In genomic region chr13:49690133-49690989, GRCh38 we compare ENCODE assay signal across 8 cellular contexts. TPM values are rescaled to one million over a fixed set of nuclear protein-coding genes. Genes with fewer than 3 reads are reported as not detected.
DNase-seq lines count a peak whose midpoint lies in the region; ATAC-seq, FAIRE-seq and TF ChIP-seq lines count a peak whose summit lies in the region.

No MANE protein-coding gene starts in this region.

- no peak for TF ChIP-seq CTCF in AG04449 (IDR thresholded peaks at IDR 0.05; ENCODE audit: insufficient read depth, low read length, missing control alignments)
- no peak for TF ChIP-seq CTCF in mucosa of descending colon (IDR thresholded peaks at IDR 0.05)

- H3K4me3 Mint-ChIP-seq in dendritic cell treated with granulocyte-macrophage colony-stimulating factor and Interleukin-4, amounts not matched to agents 40 ng/mL and 50 ng/mL, for 4 days = peak overlapping the region; percentile 79

- peak; percentile 76 for FAIRE-seq in GM12891 (lab: Jason Lieb, UNC)

- peak overlapping the region; percentile 56 for H3K27ac Mint-ChIP-seq in dendritic cell treated with granulocyte-macrophage colony-stimulating factor and Interleukin-4, amounts not matched to agents 40 ng/mL and 50 ng/mL, for 4 days

- ATAC-seq in HG02763 (IDR thresholded peaks at IDR 0.05; ENCODE audit: unreplicated experiment) (peak; percentile 14), mucosa of descending colon (peak; percentile 11)

- H3K9me3 ChIP-seq in mucosa of descending colon = no peaks in the 10 kb centered on the region

- H3K9me3 Mint-ChIP-seq in dendritic cell treated with granulocyte-macrophage colony-stimulating factor and Interleukin-4, amounts not matched to agents 40 ng/mL and 50 ng/mL, for 4 days = no peaks in the 10 kb centered on the region

- intact Hi-C loops in dendritic cell treated with granulocyte-macrophage colony-stimulating factor and Interleukin-4, amounts not matched to agents 40 ng/mL and 50 ng/mL, for 4 days (cut with micrococcal nuclease) = loop anchor here (5.0 kb wide), 2 partner anchors 48 to 102 kb away; partner anchors contain the start of gene KPNA3
- intact Hi-C loops in mucosa of descending colon (cut with DNase I, micrococcal nuclease) = loop anchor here in 1 of 2 donors (10.0 kb wide), 1 partner anchor 104 kb away; the partner anchor contains the start of gene KPNA3

- no peak for TF ChIP-seq POLR2A in GM12891 (IDR thresholded peaks at IDR 0.05; ENCODE audit: low read depth, low read length)

- CTCF ChIA-PET in AG04449 (lab: Yijun Ruan, JAX) = interaction anchor here (0.7 to 1.2 kb wide), 3 partner anchors 11 to 246 kb away, joined by 3 read pairs; partner anchors contain the start of gene SPRYD7

- H3K4me3 ChIP-seq in AG04449 (ENCODE audit: low read depth, low read length) (peak overlapping the region; percentile 71), mucosa of descending colon (peak overlapping the region; percentile 46)

- no peaks in the 10 kb centered on the region for H3K36me3 ChIP-seq in mucosa of descending colon (ENCODE audit: low read depth)

- no peak for DNase-seq in AG04449 (ENCODE audit: low read depth, low spot score)
- DNase-seq in GM12891 (ENCODE audit: insufficient read length, low spot score) = peak; percentile 21
- peak; percentile 77 for DNase-seq in NCI-H748 (lab: John Stamatoyannopoulos, UW; ENCODE audit: unreplicated experiment)
- DNase-seq in mucosa of descending colon = peak in 1 of 3 donors; percentile 59
- no peak for DNase-seq in amniotic stem cell (lab: John Stamatoyannopoulos, UW)
- no peak for DNase-seq in NCI-H1048 (lab: John Stamatoyannopoulos, UW)

- H3K36me3 Mint-ChIP-seq in dendritic cell treated with granulocyte-macrophage colony-stimulating factor and Interleukin-4, amounts not matched to agents 40 ng/mL and 50 ng/mL, for 4 days (ENCODE audit: low read depth) = peaks cover 13% of the 10 kb centered on the region

- POLR2A ChIA-PET in AG04449 (lab: Yijun Ruan, JAX) = interaction anchor here (0.6 to 1.2 kb wide), 4 partner anchors 96 to 610 kb away, joined by 3 to 6 read pairs (median 4); partner anchors contain the start of gene KPNA3

- peaks cover 35% of the 10 kb centered on the region for H3K4me1 Mint-ChIP-seq in dendritic cell treated with granulocyte-macrophage colony-stimulating factor and Interleukin-4, amounts not matched to agents 40 ng/mL and 50 ng/mL, for 4 days (ENCODE audit: low read depth)

- H3K4me1 ChIP-seq in mucosa of descending colon (ENCODE audit: low read depth) = peaks cover 19% of the 10 kb centered on the region

- H3K27me3 Mint-ChIP-seq in dendritic cell treated with granulocyte-macrophage colony-stimulating factor and Interleukin-4, amounts not matched to agents 40 ng/mL and 50 ng/mL, for 4 days = peaks cover 1% of the 10 kb centered on the region

TF ChIP-seq in GM12891, 5 proteins besides CTCF, POLR2A, EP300 and RAD21:
- TF ChIP-seq PAX5 (IDR thresholded peaks at IDR 0.05; ENCODE audit: insufficient read depth, low read length, severe bottlenecking) = no peak
- no peak for TF ChIP-seq POU2F2 (IDR thresholded peaks at IDR 0.05; ENCODE audit: low read depth, low read length)
- no peak for TF ChIP-seq TAF1 (IDR thresholded peaks at IDR 0.05; ENCODE audit: low read depth, low read length)
- no peak for TF ChIP-seq POLR2AphosphoS5 (IDR thresholded peaks at IDR 0.05; ENCODE audit: low read depth, low read length)
- TF ChIP-seq SPI1 (IDR thresholded peaks at IDR 0.05; ENCODE audit: low read depth, low read length) = no peak

RNA-seq across cellular contexts. Expression of gene EBPL, which starts 0.9 kb away (rescaled TPM):
- polyA plus RNA-seq in GM12891 (2012; ENCODE audit: low read depth, missing spikeins) = 36.6 TPM
- total RNA-seq in mucosa of descending colon = 10 to 100 TPM; 33.6 to 36.8 (median 34.0) TPM

Comparison
In these comparisons a context has a peak if more than half of its experiments do, and no peak if none do; other contexts are left out.
1. DNase-seq: peak in GM12891 (single experiment) and NCI-H748 (single experiment); none in AG04449 (single experiment), amniotic stem cell (single experiment) and NCI-H1048 (single experiment).